ENCODE assay signal across 10 cellular contexts in genomic region chr14:91361236-91361811, GRCh38. TPM values are rescaled to one million over a fixed set of nuclear protein-coding genes. Genes with fewer than 3 reads are reported as not detected.
DNase-seq lines count a peak whose midpoint lies in the region; ATAC-seq and TF ChIP-seq lines count a peak whose summit lies in the region.
"Had no signal": no experiment of that assay in that cellular context is flagged by ENCODE, and none has a peak within 500 bp of the region (broad histone marks: within the 10 kb centered on the region; RNA-seq: fewer than 3 reads in every experiment).

No MANE protein-coding gene starts in this region.

- H3K4me3 ChIP-seq in OCI-LY3 (ENCODE audit: low read length): peak overlapping the region; percentile 35
- peak overlapping the region in 1 of 4 donors; percentile 21 for H3K4me3 ChIP-seq in esophagus squamous epithelium
- H3K4me3 ChIP-seq in retinal pigment epithelial cell (ENCODE audit: low read length): no peak overlapping the region

- WGBS in esophagus squamous epithelium, 2 donors: 26 to 39% methylated on average over 14 of the region's 14 CpGs

- H3K36me3 ChIP-seq in OCI-LY3 (replicated peaks; ENCODE audit: low read depth, low read length): peaks cover 26% of the 10 kb centered on the region
- peaks cover 0 to 28% (median 0%) of the 10 kb centered on the region in 3 donors for H3K36me3 ChIP-seq in esophagus squamous epithelium

- H3K27me3 ChIP-seq in OCI-LY3 (ENCODE audit: low read depth, low read length) (no peaks in the 10 kb centered on the region), esophagus squamous epithelium (no peaks in the 10 kb centered on the region)

- H3K4me1 ChIP-seq in OCI-LY3 (ENCODE audit: low read length) (peaks cover 79% of the 10 kb centered on the region), esophagus squamous epithelium (peaks cover 15 to 63% (median 28%) of the 10 kb centered on the region in 3 donors)

- H3K9ac ChIP-seq in OCI-LY3 (ENCODE audit: low read length): peak overlapping the region; percentile 21

- ATAC-seq in GM19463 (IDR thresholded peaks at IDR 0.05; ENCODE audit: unreplicated experiment): no peak

- intact Hi-C loops in esophagus squamous epithelium (cut with DNase I): loop anchor here (10.0 kb wide), 1 partner anchor 53 kb away; the partner anchor contains the start of gene CCDC88C

- H3K9me3 ChIP-seq in OCI-LY3 (ENCODE audit: insufficient read depth, low read length) (no peaks in the 10 kb centered on the region), esophagus squamous epithelium (no peaks in the 10 kb centered on the region)

- no peak overlapping the region for H2AFZ ChIP-seq in OCI-LY3 (ENCODE audit: low read depth, low read length)

- DNase-seq in NCI-H1417 (lab: John Stamatoyannopoulos, UW) (peak in 2 of 3 experiments; percentile 56 to 82), NCI-H1417 treated with DMSO at 0.1 percent for 48 hours (lab: John Stamatoyannopoulos, UW) (no peak), esophagus squamous epithelium (lab: John Stamatoyannopoulos, UW) (no peak), retinal pigment epithelial cell (ENCODE audit: low read depth) (peak; percentile 30), cortex of kidney (lab: John Stamatoyannopoulos, UW) (no peak)
- no peak for DNase-seq in stimulated activated CD4-positive, alpha-beta T cell treated with anti-CD3 and anti-CD28 coated beads, Interleukin-1b, Interleukin-23, amount 100 ng/mL, for 48 hours
- DNase-seq: activated B cell treated with CpG ODN at 0.5 μM for 24 hours, NCI-H2029 treated with DMSO at 0.1 percent for 48 hours had no signal

- H3K27ac ChIP-seq in OCI-LY3 (ENCODE audit: low read length): peak overlapping the region; percentile 11
- peak overlapping the region; percentile 80 to 89 (median 85) for H3K27ac ChIP-seq in esophagus squamous epithelium

- no peak for TF ChIP-seq POLR2A in esophagus squamous epithelium (IDR thresholded peaks at IDR 0.05)

- peaks cover 69% of the 10 kb centered on the region for H3K79me2 ChIP-seq in OCI-LY3 (ENCODE audit: low read length)

- peak overlapping the region; percentile 73 for H3K4me2 ChIP-seq in OCI-LY3 (ENCODE audit: low read length)

- TF ChIP-seq CTCF in OCI-LY3 (IDR thresholded peaks at IDR 0.05; ENCODE audit: low read depth, low read length): no peak
- TF ChIP-seq CTCF in esophagus squamous epithelium (IDR thresholded peaks at IDR 0.05): no peak
- no peak for TF ChIP-seq CTCF in retinal pigment epithelial cell (conservative IDR thresholded peaks at IDR 0.05; ENCODE audit: low read depth, low read length)

- peaks cover 50% of the 10 kb centered on the region for H4K20me1 ChIP-seq in OCI-LY3 (ENCODE audit: insufficient read depth, low read length)

RNA-seq across cellular contexts. Expression of gene CCDC88C, which starts 56.3 kb away (rescaled TPM):
- 10 to 100 TPM; 23.2 to 31.5 (median 29.9) TPM for total RNA-seq in esophagus squamous epithelium

Comparison
In these comparisons a context has a peak if more than half of its experiments do, and no peak if none do; other contexts are left out.
1. DNase-seq: peak in NCI-H1417 (2 of 3) and retinal pigment epithelial cell (single experiment); none in NCI-H1417 treated with DMSO at 0.1 percent for 48 hours (single experiment), esophagus squamous epithelium (single experiment), stimulated activated CD4-positive, alpha-beta T cell treated with anti-CD3 and anti-CD28 coated beads, Interleukin-1b, Interleukin-23, amount 100 ng/mL, for 48 hours (single experiment) and cortex of kidney (single experiment).